In the genomic region with DNA sequence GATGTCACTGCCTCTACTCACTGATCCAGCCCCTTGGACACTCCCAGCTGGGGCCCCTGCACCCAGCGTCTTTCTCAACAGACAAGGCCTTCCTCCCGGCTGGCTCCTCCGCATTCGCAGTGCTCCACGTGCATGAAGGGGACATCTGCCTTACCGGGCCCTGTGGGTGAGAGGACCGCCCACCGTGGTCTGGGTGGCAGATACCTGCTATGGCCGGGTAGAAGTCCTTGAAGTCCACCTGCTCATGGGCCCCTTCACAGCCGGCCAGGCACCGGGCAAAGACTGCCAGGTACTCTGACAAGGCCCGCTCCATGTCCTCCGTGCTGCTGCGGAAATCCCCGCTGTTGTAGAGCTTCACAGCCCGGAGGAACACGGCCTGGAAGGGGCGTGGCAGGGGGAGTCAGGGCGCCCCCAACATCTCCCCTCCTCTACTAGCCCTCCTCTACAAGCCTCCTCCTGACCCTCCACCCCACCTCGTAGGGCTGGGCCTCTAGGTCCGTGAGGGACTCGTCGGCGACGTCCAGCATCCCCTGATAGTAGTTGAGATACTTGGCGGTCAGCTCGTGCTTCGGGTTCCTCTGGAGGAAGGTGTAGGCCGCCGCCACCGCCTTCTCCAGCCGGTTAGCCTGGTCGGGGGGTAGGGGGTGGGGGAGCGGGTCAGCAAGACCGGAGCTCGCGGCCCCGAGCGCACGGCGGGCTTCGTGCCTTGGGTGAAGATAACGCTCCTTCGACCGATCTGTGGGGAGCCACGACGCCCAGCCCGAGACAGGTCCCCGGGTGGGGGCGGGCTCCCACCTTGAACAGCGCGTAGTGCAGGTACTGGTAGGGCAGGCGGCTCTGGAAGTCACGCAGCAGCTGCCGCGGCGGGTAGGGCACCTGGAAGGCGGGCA, we compare ENCODE assay signal across 5 cellular contexts. TPM values are rescaled to one million over a fixed set of nuclear protein-coding genes. Genes with fewer than 3 reads are reported as not detected.
A peak's percentile ranks its signal among the peaks of the same experiment; 100 is the strongest.
DNase-seq lines count a peak whose midpoint lies in the region; ATAC-seq, FAIRE-seq and TF ChIP-seq lines count a peak whose summit lies in the region.

No MANE protein-coding gene starts in this region.

- peak overlapping the region; percentile 74 to 79 for H3K9ac ChIP-seq in colonic mucosa (ENCODE audit: low read depth in 2 of 2, low read length in 2 of 2)

- TF ChIP-seq CTCF in colonic mucosa (IDR thresholded peaks at IDR 0.05) = no peak
- TF ChIP-seq CTCF in pancreas (IDR thresholded peaks at IDR 0.05) = no peak

- intact Hi-C loops in colonic mucosa (cut with DNase I) (no loop called here), pancreas (cut with DNase I) (loop anchor here in 1 of 3 donors (10.0 kb wide), 1 partner anchor 54 kb away; a partner anchor contains a TSS)

- WGBS in pancreas, 2 donors = 16% methylated on average over 56 to 58 of the region's 58 CpGs

- H3K27me3 ChIP-seq in colonic mucosa (no peaks in the 10 kb centered on the region), pancreas (no peaks in the 10 kb centered on the region)

- ATAC-seq in pancreas (peak; percentile 11 to 54 (median 16)), HG02970 (IDR thresholded peaks at IDR 0.05; ENCODE audit: low FRiP score, unreplicated experiment) (no peak), GM19023 (IDR thresholded peaks at IDR 0.05; ENCODE audit: unreplicated experiment) (no peak)

- H3K27ac ChIP-seq in colonic mucosa (peak overlapping the region; percentile 70), pancreas (peak overlapping the region; percentile 26 to 70 (median 66))

- DNase-seq in Jurkat, Clone E6-1 (ENCODE audit: low read depth, low spot score) = no peak
- DNase-seq in colonic mucosa = no peak
- peak in 4 of 6 donors; percentile 31 to 68 (median 52) for DNase-seq in pancreas

- H3K9me3 ChIP-seq in colonic mucosa (no peaks in the 10 kb centered on the region), pancreas (no peaks in the 10 kb centered on the region)

- H3K4me3 ChIP-seq in Jurkat, Clone E6-1 (ENCODE audit: low read length) = peak overlapping the region; percentile 55
- peak overlapping the region; percentile 79 for H3K4me3 ChIP-seq in colonic mucosa
- H3K4me3 ChIP-seq in pancreas = peak overlapping the region; percentile 67 to 79 (median 74)

- H3K36me3 ChIP-seq in colonic mucosa (no peaks in the 10 kb centered on the region), pancreas (no peaks in the 10 kb centered on the region)

- no peak for FAIRE-seq in pancreas (lab: Jason Lieb, UNC)

- peaks cover 19% of the 10 kb centered on the region for H3K4me1 ChIP-seq in colonic mucosa
- peaks cover 5 to 14% (median 7%) of the 10 kb centered on the region in 3 donors for H3K4me1 ChIP-seq in pancreas

RNA-seq across cellular contexts. Expression of a gene that starts 0.8 kb away (rescaled TPM):
- polyA plus RNA-seq in Jurkat, Clone E6-1 (2012; ENCODE audit: insufficient read depth, insufficient read length) = 10.5 TPM
- total RNA-seq in colonic mucosa (10 to 100 TPM in 1 of 2 donors, 1 to 10 TPM in 1; 8.5 to 16.7 TPM), pancreas (10 to 100 TPM in 3 of 6 donors, 1 to 10 TPM in 3; 8.4 to 15.7 (median 10.1) TPM)
- polyA plus RNA-seq in pancreas = 10 to 100 TPM; 13.0 to 16.6 TPM

RNA-seq across cellular contexts. Expression of a gene that starts 1.9 kb away (rescaled TPM):
- polyA plus RNA-seq in Jurkat, Clone E6-1 (2012; ENCODE audit: insufficient read depth, insufficient read length) = 0.44 TPM
- total RNA-seq in colonic mucosa (10 to 100 TPM; 10.3 to 12.8 TPM), pancreas (10 to 100 TPM in 4 of 6 donors, 1 to 10 TPM in 2; 4.5 to 35.3 (median 11.7) TPM)
- polyA plus RNA-seq in pancreas = 10 to 100 TPM in 1 of 2 donors, 1 to 10 TPM in 1; 9.1 to 17.3 TPM

RNA-seq across cellular contexts. Expression of a gene that starts 24.4 kb away (rescaled TPM):
- polyA plus RNA-seq in Jurkat, Clone E6-1 (2012; ENCODE audit: insufficient read depth, insufficient read length) = 1.3 TPM
- 100 to 1,000 TPM; 317 to 353 TPM for total RNA-seq in colonic mucosa
- total RNA-seq in pancreas = 10 to 100 TPM; 31.1 to 93.5 (median 42.0) TPM
- polyA plus RNA-seq in pancreas = 10 to 100 TPM; 46.8 to 50.4 TPM

RNA-seq across cellular contexts. Expression of a gene that starts 25.1 kb away (rescaled TPM):
- polyA plus RNA-seq in Jurkat, Clone E6-1 (2012; ENCODE audit: insufficient read depth, insufficient read length) = 78.9 TPM
- total RNA-seq in colonic mucosa = 10 to 100 TPM; 19.5 to 20.2 TPM
- total RNA-seq in pancreas = 10 to 100 TPM; 24.2 to 35.6 (median 27.0) TPM
- 100 to 1,000 TPM in 1 of 2 donors, 10 to 100 TPM in 1; 89.7 to 102 TPM for polyA plus RNA-seq in pancreas

RNA-seq across cellular contexts. Expression of a gene that starts 26.7 kb away (rescaled TPM):
- not detected for polyA plus RNA-seq in Jurkat, Clone E6-1 (2012; ENCODE audit: insufficient read depth, insufficient read length)
- total RNA-seq in colonic mucosa (not detected), pancreas (not detected)
- polyA plus RNA-seq in pancreas = under 1 TPM in 1 of 2 donors, not detected in 1; 0.02 TPM

Comparison
In these comparisons a context has a peak if more than half of its experiments do, and no peak if none do; other contexts are left out.
1. DNase-seq: peak in pancreas (4 of 6); none in Jurkat, Clone E6-1 (single experiment) and colonic mucosa (single experiment).
2. ATAC-seq: peak in pancreas (4 of 4); none in HG02970 (single experiment) and GM19023 (single experiment).
3. Peak in every context shown above with its lines, with median percentiles within 50 percentile points of each other: H3K4me3 ChIP-seq.